Comparison of ENCODE assay signal across 13 cellular contexts in genomic region chr3:124266517-124266916, GRCh38.
DNase-seq lines count a peak whose midpoint lies in the region; ATAC-seq lines count a peak whose summit lies in the region.
"Had no signal": no experiment of that assay in that cellular context is flagged by ENCODE, and none has a peak within 500 bp of the region (broad histone marks: within the 10 kb centered on the region; RNA-seq: fewer than 3 reads in every experiment).

No MANE protein-coding gene starts in this region.

- H3K27ac Mint-ChIP-seq in natural killer cell treated with Interleukin-12 subunit alpha and Interleukin-12 subunit beta and Interleukin-15 and Interleukin-18, amount 100 ng/mL, for 72 hours, result no peak overlapping the region
- H3K27ac Mint-ChIP-seq: activated naive CD4-positive, alpha-beta T cell treated with anti-CD3 and anti-CD28 coated beads, Interleukin-2, amount 50 U/mL, for 24 hours; CD4-positive, alpha-beta T cell; natural killer cell had no signal

- peaks cover 2 to 5% of the 10 kb centered on the region in 2 donors for H3K27me3 Mint-ChIP-seq in natural killer cell treated with Interleukin-12 subunit alpha and Interleukin-12 subunit beta and Interleukin-15 and Interleukin-18, amount 100 ng/mL, for 72 hours

- H3K36me3 Mint-ChIP-seq in natural killer cell treated with Interleukin-12 subunit alpha and Interleukin-12 subunit beta and Interleukin-15 and Interleukin-18, amount 100 ng/mL, for 72 hours, result no peaks in the 10 kb centered on the region
- H3K36me3 Mint-ChIP-seq: activated naive CD4-positive, alpha-beta T cell treated with anti-CD3 and anti-CD28 coated beads, Interleukin-2, amount 50 U/mL, for 24 hours; natural killer cell had no signal

- no peaks in the 10 kb centered on the region for H3K9me3 Mint-ChIP-seq in natural killer cell treated with Interleukin-12 subunit alpha and Interleukin-12 subunit beta and Interleukin-15 and Interleukin-18, amount 100 ng/mL, for 72 hours
- H3K9me3 Mint-ChIP-seq: activated naive CD4-positive, alpha-beta T cell treated with anti-CD3 and anti-CD28 coated beads, Interleukin-2, amount 50 U/mL, for 24 hours; CD4-positive, alpha-beta T cell; natural killer cell had no signal

- H3K4me1 Mint-ChIP-seq in natural killer cell treated with Interleukin-12 subunit alpha and Interleukin-12 subunit beta and Interleukin-15 and Interleukin-18, amount 100 ng/mL, for 72 hours (ENCODE audit: low read depth in 2 of 2), result no peaks in the 10 kb centered on the region
- H3K4me1 Mint-ChIP-seq: activated naive CD4-positive, alpha-beta T cell treated with anti-CD3 and anti-CD28 coated beads, Interleukin-2, amount 50 U/mL, for 24 hours; natural killer cell had no signal

- H3K4me3 Mint-ChIP-seq in natural killer cell treated with Interleukin-12 subunit alpha and Interleukin-12 subunit beta and Interleukin-15 and Interleukin-18, amount 100 ng/mL, for 72 hours, result no peak overlapping the region
- H3K4me3 Mint-ChIP-seq: activated naive CD4-positive, alpha-beta T cell treated with anti-CD3 and anti-CD28 coated beads, Interleukin-2, amount 50 U/mL, for 24 hours; CD4-positive, alpha-beta T cell; natural killer cell had no signal

- ATAC-seq in HG02763 (IDR thresholded peaks at IDR 0.05; ENCODE audit: unreplicated experiment), result no peak
- no peak for ATAC-seq in natural killer cell treated with Interleukin-12 subunit alpha and Interleukin-12 subunit beta and Interleukin-15 and Interleukin-18, amount 100 ng/mL, for 72 hours
- no peak for ATAC-seq in GM21576 (IDR thresholded peaks at IDR 0.05; ENCODE audit: unreplicated experiment)
- ATAC-seq: natural killer cell had no signal

- in situ Hi-C loops in SK-MEL-5 (cut with HindIII; ENCODE audit: low pct_unique_long_range_greater_than_20kb, low sequenced_read_pairs), result no loop called here

- peak; percentile 59 for DNase-seq in DMS79 (lab: John Stamatoyannopoulos, UW)
- DNase-seq in NCI-H1436 treated with DMSO at 0.1 percent for 48 hours (lab: John Stamatoyannopoulos, UW), result peak; percentile 66
- peak; percentile 77 for DNase-seq in SK-MEL-5 (ENCODE audit: low read depth, low spot score)
- peak; percentile 27 for DNase-seq in kidney tubule cell (ENCODE audit: low spot score)
- DNase-seq in NAMALWA (ENCODE audit: low spot score), result no peak
- DNase-seq in natural killer cell treated with Interleukin-12 subunit alpha and Interleukin-12 subunit beta and Interleukin-15 and Interleukin-18, amount 100 ng/mL, for 72 hours (ENCODE audit: low spot score), result no peak
- DNase-seq: CD4-positive, alpha-beta T cell; natural killer cell; NCI-H1694 treated with DMSO at 0.1 percent for 48 hours; stimulated activated naive CD4-positive, alpha-beta T cell had no signal

Comparison
In these comparisons a context has a peak if more than half of its experiments do, and no peak if none do; other contexts are left out.
1. DNase-seq: peak in DMS79 (single experiment), NCI-H1436 treated with DMSO at 0.1 percent for 48 hours (single experiment), SK-MEL-5 (single experiment) and kidney tubule cell (single experiment); none in NAMALWA (single experiment) and natural killer cell treated with Interleukin-12 subunit alpha and Interleukin-12 subunit beta and Interleukin-15 and Interleukin-18, amount 100 ng/mL, for 72 hours (single experiment).